Comparison of ENCODE assay signal across 17 cellular contexts in the genomic region with DNA sequence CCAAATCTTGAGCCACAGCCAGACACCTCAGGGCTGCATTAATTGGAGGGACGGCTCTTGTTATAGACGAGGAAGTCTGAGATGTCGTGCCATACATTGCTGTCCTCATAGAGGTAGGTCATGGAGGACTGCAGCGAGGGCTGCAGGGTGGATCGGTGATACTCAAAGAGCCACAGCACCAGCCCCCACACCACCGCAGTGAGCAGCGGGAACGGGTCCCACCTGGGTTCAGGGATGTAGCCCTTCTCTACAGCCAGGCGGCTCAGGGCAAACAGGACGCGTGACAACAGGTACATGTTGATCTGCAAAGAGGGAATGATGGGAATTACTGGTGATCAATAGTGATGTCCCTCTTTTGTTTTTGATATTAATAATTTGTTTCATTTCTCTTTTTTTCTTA. TPM values are rescaled to one million over a fixed set of nuclear protein-coding genes. Genes with fewer than 3 reads are reported as not detected.
DNase-seq lines count a peak whose midpoint lies in the region; ATAC-seq, FAIRE-seq and TF ChIP-seq lines count a peak whose summit lies in the region.
"Had no signal": no experiment of that assay in that cellular context is flagged by ENCODE, and none has a peak within 500 bp of the region (broad histone marks: within the 10 kb centered on the region; RNA-seq: fewer than 3 reads in every experiment).

No MANE protein-coding gene starts in this region.

- no peaks in the 10 kb centered on the region for H3K79me1 ChIP-seq in neuronal stem cell (ENCODE audit: low read depth, low read length)

- H3K4me3 ChIP-seq in HepG2 (replicated peaks in 1 of 3; ENCODE audit: insufficient read depth in 1 of 3, low read depth in 2 of 3, low read length in 3 of 3), result no peak overlapping the region
- no peak overlapping the region for H3K4me3 ChIP-seq in right lobe of liver
- H3K4me3 ChIP-seq in neuronal stem cell (ENCODE audit: low read length in 2 of 2), result no peak overlapping the region
- H3K4me3 ChIP-seq: HAP-1 had no signal

- POLR2A ChIA-PET in HepG2 (lab: Yijun Ruan, JAX), result no interaction called here
- POLR2A ChIA-PET in RWPE1 (lab: Yijun Ruan, JAX; ENCODE audit: low non-redundant PET), result interaction anchor here (0.6 kb wide), 1 partner anchor 394 kb away, joined by 3 read pairs; no protein-coding TSS in a partner anchor

- H3K27ac Mint-ChIP-seq in activated naive CD8-positive, alpha-beta T cell treated with anti-CD3 and anti-CD28 coated beads, Interleukin-2, amount 50 U/mL, for 24 hours, result no peak overlapping the region

- no TSS peak for BruUV-seq in HepG2 (replicated peaks; lab: Mats Ljungman, UMichigan)

- H3K9me3 Mint-ChIP-seq in activated naive CD8-positive, alpha-beta T cell treated with anti-CD3 and anti-CD28 coated beads, Interleukin-2, amount 50 U/mL, for 24 hours, result no peaks in the 10 kb centered on the region
- H3K9me3 Mint-ChIP-seq: CD4-positive, alpha-beta memory T cell had no signal

- no peak overlapping the region for H4K91ac ChIP-seq in neuronal stem cell (ENCODE audit: low read depth, low read length, poor library complexity)

- H2BK15ac ChIP-seq in neuronal stem cell (ENCODE audit: low read length), result no peak overlapping the region

- H3K23ac ChIP-seq in neuronal stem cell (ENCODE audit: low read depth, low read length, poor library complexity), result peak overlapping the region; percentile 29

- H2BK120ac ChIP-seq in neuronal stem cell (ENCODE audit: low read depth, low read length), result no peak overlapping the region

- no peak overlapping the region for H3K4me3 Mint-ChIP-seq in activated naive CD8-positive, alpha-beta T cell treated with anti-CD3 and anti-CD28 coated beads, Interleukin-2, amount 50 U/mL, for 24 hours
- H3K4me3 Mint-ChIP-seq: CD4-positive, alpha-beta memory T cell had no signal

- CTCF ChIA-PET in HepG2 (lab: Yijun Ruan, JAX; ENCODE audit: low intra/inter-chr PET ratio, low total read pairs), result no interaction called here
- CTCF ChIA-PET in RWPE1 (lab: Yijun Ruan, JAX), result no interaction called here

- no peaks in the 10 kb centered on the region for H4K20me1 ChIP-seq in HepG2 (ENCODE audit: insufficient read depth, low read length)

- H3K4ac ChIP-seq in neuronal stem cell (ENCODE audit: low read length), result no peak overlapping the region

- H2BK12ac ChIP-seq in neuronal stem cell (ENCODE audit: low read length), result no peak overlapping the region

- TF ChIP-seq RAD21 in HepG2 (CRISPR knock-in tag; IDR thresholded peaks at IDR 0.05), result no peak

- in situ Hi-C loops in HepG2 (cut with HindIII; ENCODE audit: extremely low pct_ligation_motif_present, low pct_unique_long_range_greater_than_20kb), result no loop called here

- no peak overlapping the region for H2AK5ac ChIP-seq in neuronal stem cell (ENCODE audit: low read depth, low read length)

- FAIRE-seq in HepG2 (lab: Jason Lieb, UNC), result no peak
- FAIRE-seq: G401.6, GM12892, H54 had no signal

- no peak overlapping the region for H2BK5ac ChIP-seq in neuronal stem cell (ENCODE audit: low read length)

- no peak overlapping the region for H3K14ac ChIP-seq in neuronal stem cell (ENCODE audit: low read length)

- no peaks in the 10 kb centered on the region for H3K79me2 ChIP-seq in HepG2 (ENCODE audit: insufficient read depth, low read length)

- H3K4me1 ChIP-seq in HepG2 (ENCODE audit: insufficient read depth, low read length), result peaks cover 66% of the 10 kb centered on the region
- peaks cover 0 to 4% (median 1%) of the 10 kb centered on the region in 4 donors for H3K4me1 ChIP-seq in right lobe of liver
- no peaks in the 10 kb centered on the region for H3K4me1 ChIP-seq in neuronal stem cell (ENCODE audit: control insufficient read depth in 2 of 2, insufficient read depth in 1 of 2, low read depth in 1 of 2, low read length in 2 of 2)
- H3K4me1 ChIP-seq: HAP-1 had no signal

- DNase-seq in HepG2 (ENCODE audit: low spot score) (no peak), right lobe of liver (no peak), RWPE1 (ENCODE audit: low spot score) (no peak), neuronal stem cell (ENCODE audit: low spot score) (no peak), NCI-H226 (no peak)
- no peak for DNase-seq in activated naive CD8-positive, alpha-beta T cell treated with anti-CD3 and anti-CD28 coated beads, Interleukin-2, amount 50 U/mL, for 24 hours
- DNase-seq: C1 segment of cervical spinal cord; CD4-positive, alpha-beta memory T cell; COR-L47; DMS153; DND-41; GOT3 had no signal

- H4K8ac ChIP-seq in neuronal stem cell (ENCODE audit: low read depth, low read length), result no peak overlapping the region

- intact Hi-C loops in HepG2 (cut with micrococcal nuclease; ENCODE audit: unreplicated experiment), result no loop called here
- intact Hi-C loops in right lobe of liver (cut with DNase I), result no loop called here

- H3K9ac ChIP-seq in HepG2 (ENCODE audit: insufficient read depth, low read depth, low read length) (no peak overlapping the region), neuronal stem cell (ENCODE audit: low read depth, low read length, poor library complexity) (no peak overlapping the region)

- H2AFZ ChIP-seq in HepG2 (ENCODE audit: low read length) (no peak overlapping the region), neuronal stem cell (ENCODE audit: low read length) (peak overlapping the region; percentile 24)

- TF ChIP-seq POLR2A in HepG2 (IDR thresholded peaks at IDR 0.05; ENCODE audit: insufficient read depth in 1 of 2, low read depth in 2 of 2, low read length in 2 of 2) (no peak), right lobe of liver (IDR thresholded peaks at IDR 0.05) (no peak)

- TF ChIP-seq EP300 in HepG2 (IDR thresholded peaks at IDR 0.05; ENCODE audit: low read depth in 2 of 2, low read length in 2 of 2) (no peak), HepG2 (CRISPR knock-in tag; IDR thresholded peaks at IDR 0.05; ENCODE audit: borderline replicate concordance) (no peak)

- no peaks in the 10 kb centered on the region for H3K27me3 Mint-ChIP-seq in activated naive CD8-positive, alpha-beta T cell treated with anti-CD3 and anti-CD28 coated beads, Interleukin-2, amount 50 U/mL, for 24 hours
- H3K27me3 Mint-ChIP-seq: CD4-positive, alpha-beta memory T cell had no signal

- WGBS in HepG2 (ENCODE audit: low lambda C conversion rate), result 78% methylated on average over 11 of the region's 11 CpGs
- WGBS in right lobe of liver (ENCODE audit: insufficient coverage, low coverage, low lambda C conversion rate, missing lambda C conversion rate), result 86% methylated on average over 8 of the region's 11 CpGs
- WGBS in neuronal stem cell (ENCODE audit: extremely low coverage in 2 of 2, insufficient read length in 2 of 2, insufficient replicate concordance in 1 of 2), 2 donors, result no CpG with 5 or more reads among the region's 11 CpGs

- H3K4me2 ChIP-seq in HepG2 (ENCODE audit: low read depth, low read length) (no peak overlapping the region), neuronal stem cell (ENCODE audit: insufficient read depth, low read length, poor library complexity, severe bottlenecking) (no peak overlapping the region)

- peaks cover 5% of the 10 kb centered on the region for H3K36me3 Mint-ChIP-seq in activated naive CD8-positive, alpha-beta T cell treated with anti-CD3 and anti-CD28 coated beads, Interleukin-2, amount 50 U/mL, for 24 hours (ENCODE audit: low read depth)

- peak overlapping the region; percentile 29 for H3K18ac ChIP-seq in neuronal stem cell (ENCODE audit: low read length)

- peaks cover 16% of the 10 kb centered on the region for H3K4me1 Mint-ChIP-seq in activated naive CD8-positive, alpha-beta T cell treated with anti-CD3 and anti-CD28 coated beads, Interleukin-2, amount 50 U/mL, for 24 hours

- H3K27ac ChIP-seq in HepG2 (ENCODE audit: extremely low read length, insufficient read depth, low read length) (no peak overlapping the region), right lobe of liver (no peak overlapping the region), RWPE1 (peak overlapping the region; percentile 70), neuronal stem cell (replicated peaks; ENCODE audit: low read length) (no peak overlapping the region)

- H3K36me3 ChIP-seq in HepG2 (replicated peaks in 1 of 2; ENCODE audit: control insufficient read depth in 1 of 2, insufficient read depth in 2 of 2, low read length in 2 of 2), result no peaks in the 10 kb centered on the region
- H3K36me3 ChIP-seq in right lobe of liver, result peaks cover 0 to 17% (median 6%) of the 10 kb centered on the region in 4 donors
- no peaks in the 10 kb centered on the region for H3K36me3 ChIP-seq in neuronal stem cell (replicated peaks in 1 of 2; ENCODE audit: control insufficient read depth in 2 of 2, insufficient read depth in 2 of 2, low read length in 2 of 2)
- H3K36me3 ChIP-seq: HAP-1 had no signal

- TF ChIP-seq CTCF in HepG2 (CRISPR knock-in tag; IDR thresholded peaks at IDR 0.05) (no peak), right lobe of liver (IDR thresholded peaks at IDR 0.05) (no peak), RWPE1 (conservative IDR thresholded peaks at IDR 0.05; ENCODE audit: low read depth) (no peak)

- H3K27me3 ChIP-seq in HepG2 (ENCODE audit: control insufficient read depth in 1 of 2, insufficient read depth in 2 of 2, low read length in 2 of 2) (peaks cover 0 to 4% of the 10 kb centered on the region in 2 experiments; a peak in 1 of 5 replicates), right lobe of liver (no peaks in the 10 kb centered on the region), neuronal stem cell (ENCODE audit: control insufficient read depth in 3 of 3, insufficient read depth in 3 of 3, low read depth in 1 of 3, low read length in 3 of 3) (peaks cover 0 to 17% (median 0%) of the 10 kb centered on the region in 3 experiments)

- H3K9me3 ChIP-seq in HepG2 (ENCODE audit: low read length) (no peaks in the 10 kb centered on the region), right lobe of liver (no peaks in the 10 kb centered on the region), neuronal stem cell (replicated peaks in 1 of 2; ENCODE audit: control insufficient read depth in 2 of 2, insufficient read depth in 1 of 2, low read depth in 1 of 2, low read length in 2 of 2) (peaks cover 0 to 1% of the 10 kb centered on the region in 2 donors)
- H3K9me3 ChIP-seq: HAP-1 had no signal

- no peak for ATAC-seq in HepG2
- ATAC-seq in right lobe of liver, result no peak
- ATAC-seq in activated naive CD8-positive, alpha-beta T cell treated with anti-CD3 and anti-CD28 coated beads, Interleukin-2, amount 50 U/mL, for 24 hours, result no peak

RNA-seq across cellular contexts. Expression of a gene that starts 12.4 kb away (rescaled TPM):
- total RNA-seq in HepG2 (2016; rRNA removed; fragmentation: Illumina TruSeq; extraction: Trizol), result not detected in 2 replicates
- not detected in 2 replicates for total RNA-seq in HepG2 (2016; cell fraction: cytosol; rRNA removed; fragmentation: Illumina TruSeq; extraction: Trizol; ENCODE audit: low read depth)
- total RNA-seq in HepG2 (2016; cell fraction: insoluble cytoplasmic fraction; rRNA removed; fragmentation: Illumina TruSeq; extraction: Trizol), result not detected in 2 replicates
- not detected in 2 replicates for total RNA-seq in HepG2 (2016; cell fraction: membrane; rRNA removed; fragmentation: Illumina TruSeq; extraction: Trizol)
- not detected in 2 replicates for total RNA-seq in HepG2 (2016; cell fraction: nucleus; rRNA removed; fragmentation: Illumina TruSeq; extraction: Trizol)
- not detected in 2 replicates for polyA plus RNA-seq in HepG2 (2011; rRNA removed)
- polyA plus RNA-seq in HepG2 (2011; cell fraction: cytosol; rRNA removed), result 0.01 TPM in 1 of 2 replicates, not detected in the other
- not detected in 2 replicates for polyA plus RNA-seq in HepG2 (2011; cell fraction: nucleus; rRNA removed)
- 0.07 TPM in 1 of 2 replicates, not detected in the other for polyA plus RNA-seq in HepG2 (2012)
- polyA plus RNA-seq in HepG2 (2016; cell fraction: cytosol; fragmentation: Illumina TruSeq; extraction: Trizol; ENCODE audit: low read depth), result not detected in 2 replicates
- polyA plus RNA-seq in HepG2 (2016; cell fraction: insoluble cytoplasmic fraction; fragmentation: Illumina TruSeq; extraction: Trizol; ENCODE audit: low read depth), result not detected in 2 replicates
- not detected in 2 replicates for polyA plus RNA-seq in HepG2 (2016; cell fraction: membrane; fragmentation: Illumina TruSeq; extraction: Trizol; ENCODE audit: low read depth)
- not detected in 2 replicates for polyA plus RNA-seq in HepG2 (2016; cell fraction: nucleus; fragmentation: Illumina TruSeq; extraction: Trizol; ENCODE audit: insufficient read depth, low read depth)
- 0.20 and 11.4 TPM in 2 replicates for polyA minus RNA-seq in HepG2 (2011; rRNA and poly(A)+ RNA removed; ENCODE audit: low replicate concordance)
- polyA minus RNA-seq in HepG2 (2011; cell fraction: cytosol; rRNA and poly(A)+ RNA removed), result not detected in 2 replicates
- polyA minus RNA-seq in HepG2 (2011; cell fraction: nucleus; rRNA and poly(A)+ RNA removed), result not detected in 2 replicates
- 10 to 100 TPM in 4 of 6 experiments, 1 to 10 TPM in 2; 5.5 to 17.8 (median 12.9) TPM for total RNA-seq in right lobe of liver
- 3.3 TPM for polyA plus RNA-seq in neuronal stem cell (2013, experiment 1 of 2)
- 3.1 TPM for polyA plus RNA-seq in neuronal stem cell (2013, experiment 2 of 2)

RNA-seq across cellular contexts. Expression of a gene that starts 21.5 kb away (rescaled TPM):
- total RNA-seq in HepG2 (2016; rRNA removed; fragmentation: Illumina TruSeq; extraction: Trizol) (25.3 and 39.4 TPM in 2 replicates), right lobe of liver (1 to 10 TPM in 2 of 6 experiments, under 1 TPM in 4; 0.24 to 8.8 (median 0.77) TPM)
- total RNA-seq in HepG2 (2016; cell fraction: cytosol; rRNA removed; fragmentation: Illumina TruSeq; extraction: Trizol; ENCODE audit: low read depth), result 23.5 and 26.5 TPM in 2 replicates
- 22.9 and 41.6 TPM in 2 replicates for total RNA-seq in HepG2 (2016; cell fraction: insoluble cytoplasmic fraction; rRNA removed; fragmentation: Illumina TruSeq; extraction: Trizol)
- total RNA-seq in HepG2 (2016; cell fraction: membrane; rRNA removed; fragmentation: Illumina TruSeq; extraction: Trizol), result 49.7 and 51.9 TPM in 2 replicates
- 29.5 and 34.7 TPM in 2 replicates for total RNA-seq in HepG2 (2016; cell fraction: nucleus; rRNA removed; fragmentation: Illumina TruSeq; extraction: Trizol)
- 22.5 and 25.5 TPM in 2 replicates for polyA plus RNA-seq in HepG2 (2011; rRNA removed)
- 14.5 and 25.4 TPM in 2 replicates for polyA plus RNA-seq in HepG2 (2011; cell fraction: cytosol; rRNA removed)
- 50.7 and 66.4 TPM in 2 replicates for polyA plus RNA-seq in HepG2 (2011; cell fraction: nucleus; rRNA removed)
- polyA plus RNA-seq in HepG2 (2012), result 14.4 and 23.5 TPM in 2 replicates
- 39.6 and 41.6 TPM in 2 replicates for polyA plus RNA-seq in HepG2 (2016; cell fraction: cytosol; fragmentation: Illumina TruSeq; extraction: Trizol; ENCODE audit: low read depth)
- polyA plus RNA-seq in HepG2 (2016; cell fraction: insoluble cytoplasmic fraction; fragmentation: Illumina TruSeq; extraction: Trizol; ENCODE audit: low read depth), result 32.3 and 37.3 TPM in 2 replicates
- polyA plus RNA-seq in HepG2 (2016; cell fraction: membrane; fragmentation: Illumina TruSeq; extraction: Trizol; ENCODE audit: low read depth), result 56.5 and 59.4 TPM in 2 replicates
- 97.6 and 106 TPM in 2 replicates for polyA plus RNA-seq in HepG2 (2016; cell fraction: nucleus; fragmentation: Illumina TruSeq; extraction: Trizol; ENCODE audit: insufficient read depth, low read depth)
- 35.0 and 64.5 TPM in 2 replicates for polyA minus RNA-seq in HepG2 (2011; rRNA and poly(A)+ RNA removed; ENCODE audit: low replicate concordance)
- polyA minus RNA-seq in HepG2 (2011; cell fraction: cytosol; rRNA and poly(A)+ RNA removed), result 7.4 and 10.7 TPM in 2 replicates
- polyA minus RNA-seq in HepG2 (2011; cell fraction: nucleus; rRNA and poly(A)+ RNA removed), result 8.0 and 10.6 TPM in 2 replicates
- polyA plus RNA-seq in neuronal stem cell (2013, experiment 1 of 2), result 20.5 TPM
- polyA plus RNA-seq in neuronal stem cell (2013, experiment 2 of 2), result 19.9 TPM

RNA-seq across cellular contexts. Expression of a gene that starts 24.1 kb away (rescaled TPM):
- total RNA-seq in HepG2 (2016; rRNA removed; fragmentation: Illumina TruSeq; extraction: Trizol) (0.97 and 1.1 TPM in 2 replicates), right lobe of liver (1 to 10 TPM in 5 of 6 experiments, under 1 TPM in 1; 0.99 to 2.0 (median 1.6) TPM)
- total RNA-seq in HepG2 (2016; cell fraction: cytosol; rRNA removed; fragmentation: Illumina TruSeq; extraction: Trizol; ENCODE audit: low read depth), result 0.26 and 0.40 TPM in 2 replicates
- 0.85 and 1.00 TPM in 2 replicates for total RNA-seq in HepG2 (2016; cell fraction: insoluble cytoplasmic fraction; rRNA removed; fragmentation: Illumina TruSeq; extraction: Trizol)
- 0.43 and 0.59 TPM in 2 replicates for total RNA-seq in HepG2 (2016; cell fraction: membrane; rRNA removed; fragmentation: Illumina TruSeq; extraction: Trizol)
- total RNA-seq in HepG2 (2016; cell fraction: nucleus; rRNA removed; fragmentation: Illumina TruSeq; extraction: Trizol), result 1.3 and 1.4 TPM in 2 replicates
- polyA plus RNA-seq in HepG2 (2011; rRNA removed), result 2.2 TPM in 2 replicates
- 0.87 and 0.94 TPM in 2 replicates for polyA plus RNA-seq in HepG2 (2011; cell fraction: cytosol; rRNA removed)
- polyA plus RNA-seq in HepG2 (2011; cell fraction: nucleus; rRNA removed), result 5.0 and 6.3 TPM in 2 replicates
- polyA plus RNA-seq in HepG2 (2012), result 0.99 and 1.6 TPM in 2 replicates
- polyA plus RNA-seq in HepG2 (2016; cell fraction: cytosol; fragmentation: Illumina TruSeq; extraction: Trizol; ENCODE audit: low read depth), result 0.21 and 0.25 TPM in 2 replicates
- polyA plus RNA-seq in HepG2 (2016; cell fraction: insoluble cytoplasmic fraction; fragmentation: Illumina TruSeq; extraction: Trizol; ENCODE audit: low read depth), result 1.0 and 1.3 TPM in 2 replicates
- polyA plus RNA-seq in HepG2 (2016; cell fraction: membrane; fragmentation: Illumina TruSeq; extraction: Trizol; ENCODE audit: low read depth), result 0.33 and 0.47 TPM in 2 replicates
- polyA plus RNA-seq in HepG2 (2016; cell fraction: nucleus; fragmentation: Illumina TruSeq; extraction: Trizol; ENCODE audit: insufficient read depth, low read depth), result 4.5 and 5.6 TPM in 2 replicates
- polyA minus RNA-seq in HepG2 (2011; rRNA and poly(A)+ RNA removed; ENCODE audit: low replicate concordance), result 3.5 and 6.0 TPM in 2 replicates
- 0.88 and 1.3 TPM in 2 replicates for polyA minus RNA-seq in HepG2 (2011; cell fraction: cytosol; rRNA and poly(A)+ RNA removed)
- polyA minus RNA-seq in HepG2 (2011; cell fraction: nucleus; rRNA and poly(A)+ RNA removed), result 2.2 and 2.3 TPM in 2 replicates
- polyA plus RNA-seq in neuronal stem cell (2013, experiment 1 of 2), result 1.6 TPM
- 1.6 TPM for polyA plus RNA-seq in neuronal stem cell (2013, experiment 2 of 2)

RNA-seq across cellular contexts. Expression of a gene that starts 33.4 kb away (rescaled TPM):
- total RNA-seq in HepG2 (2016; rRNA removed; fragmentation: Illumina TruSeq; extraction: Trizol), result 26.4 and 61.5 TPM in 2 replicates
- 43.9 and 46.0 TPM in 2 replicates for total RNA-seq in HepG2 (2016; cell fraction: cytosol; rRNA removed; fragmentation: Illumina TruSeq; extraction: Trizol; ENCODE audit: low read depth)
- total RNA-seq in HepG2 (2016; cell fraction: insoluble cytoplasmic fraction; rRNA removed; fragmentation: Illumina TruSeq; extraction: Trizol), result 23.2 and 62.1 TPM in 2 replicates
- 62.7 and 67.8 TPM in 2 replicates for total RNA-seq in HepG2 (2016; cell fraction: membrane; rRNA removed; fragmentation: Illumina TruSeq; extraction: Trizol)
- 71.4 and 86.1 TPM in 2 replicates for total RNA-seq in HepG2 (2016; cell fraction: nucleus; rRNA removed; fragmentation: Illumina TruSeq; extraction: Trizol)
- polyA plus RNA-seq in HepG2 (2011; rRNA removed), result 65.5 and 81.8 TPM in 2 replicates
- polyA plus RNA-seq in HepG2 (2011; cell fraction: cytosol; rRNA removed), result 30.3 and 70.4 TPM in 2 replicates
- polyA plus RNA-seq in HepG2 (2011; cell fraction: nucleus; rRNA removed), result 585 and 688 TPM in 2 replicates
- 32.0 and 41.2 TPM in 2 replicates for polyA plus RNA-seq in HepG2 (2012)
- 18.6 and 21.1 TPM in 2 replicates for polyA plus RNA-seq in HepG2 (2016; cell fraction: cytosol; fragmentation: Illumina TruSeq; extraction: Trizol; ENCODE audit: low read depth)
- polyA plus RNA-seq in HepG2 (2016; cell fraction: insoluble cytoplasmic fraction; fragmentation: Illumina TruSeq; extraction: Trizol; ENCODE audit: low read depth), result 21.8 and 29.6 TPM in 2 replicates
- 29.2 TPM in 2 replicates for polyA plus RNA-seq in HepG2 (2016; cell fraction: membrane; fragmentation: Illumina TruSeq; extraction: Trizol; ENCODE audit: low read depth)
- 161 and 163 TPM in 2 replicates for polyA plus RNA-seq in HepG2 (2016; cell fraction: nucleus; fragmentation: Illumina TruSeq; extraction: Trizol; ENCODE audit: insufficient read depth, low read depth)
- polyA minus RNA-seq in HepG2 (2011; rRNA and poly(A)+ RNA removed; ENCODE audit: low replicate concordance), result 148 and 154 TPM in 2 replicates
- polyA minus RNA-seq in HepG2 (2011; cell fraction: cytosol; rRNA and poly(A)+ RNA removed), result 27.1 and 33.2 TPM in 2 replicates
- polyA minus RNA-seq in HepG2 (2011; cell fraction: nucleus; rRNA and poly(A)+ RNA removed), result 103 and 112 TPM in 2 replicates
- total RNA-seq in right lobe of liver, result 10 to 100 TPM; 13.2 to 21.9 (median 19.2) TPM
- polyA plus RNA-seq in neuronal stem cell (2013, experiment 1 of 2), result 12.9 TPM
- polyA plus RNA-seq in neuronal stem cell (2013, experiment 2 of 2), result 13.4 TPM

RNA-seq across cellular contexts. Expression of a gene that starts 40.9 kb away (rescaled TPM):
- total RNA-seq in HepG2 (2016; rRNA removed; fragmentation: Illumina TruSeq; extraction: Trizol) (not detected in 2 replicates), right lobe of liver (1 to 10 TPM in 1 of 6 experiments, under 1 TPM in 4, not detected in 1; 0.20 to 1.1 (median 0.56) TPM)
- total RNA-seq in HepG2 (2016; cell fraction: cytosol; rRNA removed; fragmentation: Illumina TruSeq; extraction: Trizol; ENCODE audit: low read depth), result not detected in 2 replicates
- total RNA-seq in HepG2 (2016; cell fraction: insoluble cytoplasmic fraction; rRNA removed; fragmentation: Illumina TruSeq; extraction: Trizol), result not detected in 2 replicates
- not detected in 2 replicates for total RNA-seq in HepG2 (2016; cell fraction: membrane; rRNA removed; fragmentation: Illumina TruSeq; extraction: Trizol)
- not detected in 2 replicates for total RNA-seq in HepG2 (2016; cell fraction: nucleus; rRNA removed; fragmentation: Illumina TruSeq; extraction: Trizol)
- not detected in 2 replicates for polyA plus RNA-seq in HepG2 (2011; rRNA removed)
- not detected in 2 replicates for polyA plus RNA-seq in HepG2 (2011; cell fraction: cytosol; rRNA removed)
- polyA plus RNA-seq in HepG2 (2011; cell fraction: nucleus; rRNA removed), result not detected in 2 replicates
- 0.11 and 0.12 TPM in 2 replicates for polyA plus RNA-seq in HepG2 (2012)
- polyA plus RNA-seq in HepG2 (2016; cell fraction: cytosol; fragmentation: Illumina TruSeq; extraction: Trizol; ENCODE audit: low read depth), result not detected in 2 replicates
- not detected in 2 replicates for polyA plus RNA-seq in HepG2 (2016; cell fraction: insoluble cytoplasmic fraction; fragmentation: Illumina TruSeq; extraction: Trizol; ENCODE audit: low read depth)
- not detected in 2 replicates for polyA plus RNA-seq in HepG2 (2016; cell fraction: membrane; fragmentation: Illumina TruSeq; extraction: Trizol; ENCODE audit: low read depth)
- polyA plus RNA-seq in HepG2 (2016; cell fraction: nucleus; fragmentation: Illumina TruSeq; extraction: Trizol; ENCODE audit: insufficient read depth, low read depth), result not detected in 2 replicates
- 0.12 and 3.5 TPM in 2 replicates for polyA minus RNA-seq in HepG2 (2011; rRNA and poly(A)+ RNA removed; ENCODE audit: low replicate concordance)
- not detected in 2 replicates for polyA minus RNA-seq in HepG2 (2011; cell fraction: cytosol; rRNA and poly(A)+ RNA removed)
- not detected in 2 replicates for polyA minus RNA-seq in HepG2 (2011; cell fraction: nucleus; rRNA and poly(A)+ RNA removed)
- 0.04 TPM for polyA plus RNA-seq in neuronal stem cell (2013, experiment 1 of 2)
- 0.03 TPM for polyA plus RNA-seq in neuronal stem cell (2013, experiment 2 of 2)
- total RNA-seq: A172 had no signal

Comparison
In these comparisons a context has a peak if more than half of its experiments do, and no peak if none do; other contexts are left out.
1. RNA of a gene that starts 12.4 kb away (total RNA-seq): 5.5 to 17.8 TPM in right lobe of liver; not detected in HepG2; every median in the first group is over 4 times any median in the second.